ENCODE assay signal across 16 cellular contexts in genomic region chr16:84075376-84075775, GRCh38. TPM values are rescaled to one million over a fixed set of nuclear protein-coding genes. Genes with fewer than 3 reads are reported as not detected.
A peak's percentile ranks its signal among the peaks of the same experiment; 100 is the strongest.
DNase-seq lines count a peak whose midpoint lies in the region; ATAC-seq and TF ChIP-seq lines count a peak whose summit lies in the region.
"Had no signal": no experiment of that assay in that cellular context is flagged by ENCODE, and none has a peak within 500 bp of the region (broad histone marks: within the 10 kb centered on the region; RNA-seq: fewer than 3 reads in every experiment).

No MANE protein-coding gene starts in this region.

- TF ChIP-seq CTCF in left ventricle myocardium inferior (IDR thresholded peaks at IDR 0.05; ENCODE audit: borderline replicate concordance) (no peak), WERI-Rb-1 (IDR thresholded peaks at IDR 0.05; ENCODE audit: low read depth, low read length) (no peak)

- H3K4me3 ChIP-seq in left ventricle myocardium inferior = peak overlapping the region; percentile 18
- H3K4me3 ChIP-seq in skeletal muscle tissue (ENCODE audit: low read length in 3 of 3) = no peak overlapping the region
- H3K4me3 ChIP-seq in WERI-Rb-1 (ENCODE audit: low read depth, low read length) = no peak overlapping the region
- H3K4me3 ChIP-seq: GM23248 had no signal

- DNase-seq in activated T-cell treated with anti-CD3 and anti-CD28 coated beads, Interleukin-2, amount 50 U/mL, for 24 hours = no peak
- no peak for DNase-seq in activated T-cell treated with anti-CD3 and anti-CD28 coated beads, Interleukin-2, amount 50 U/mL, for 1 hour
- DNase-seq in T-helper 17 cell (no peak), left ventricle myocardium inferior (no peak), WERI-Rb-1 (no peak)
- DNase-seq: Caco-2; CD8-positive, alpha-beta memory T cell; DND-41; GDM1; GM23248 had no signal

- H3K9ac ChIP-seq in skeletal muscle tissue (ENCODE audit: low read depth in 1 of 3, low read length in 3 of 3) = no peak overlapping the region
- H3K9ac ChIP-seq: GM23248 had no signal

- H3K4me1 ChIP-seq in left ventricle myocardium inferior (peaks cover 58% of the 10 kb centered on the region), skeletal muscle tissue (ENCODE audit: control insufficient read depth in 3 of 3, insufficient read depth in 3 of 3, low read length in 3 of 3) (peaks cover 5 to 19% (median 18%) of the 10 kb centered on the region in 3 donors)
- H3K4me1 ChIP-seq: Caco-2 had no signal

- H3K4me1 Mint-ChIP-seq in activated T-cell treated with anti-CD3 and anti-CD28 coated beads, Interleukin-2, amount 50 U/mL, for 24 hours (ENCODE audit: low read depth) = peaks cover 6% of the 10 kb centered on the region
- H3K4me1 Mint-ChIP-seq in T-helper 17 cell = peaks cover 10% of the 10 kb centered on the region

- intact Hi-C loops in left ventricle myocardium inferior (cut with micrococcal nuclease) = no loop called here

- H3K27me3 Mint-ChIP-seq in activated T-cell treated with anti-CD3 and anti-CD28 coated beads, Interleukin-2, amount 50 U/mL, for 24 hours = no peaks in the 10 kb centered on the region
- no peaks in the 10 kb centered on the region for H3K27me3 Mint-ChIP-seq in T-helper 17 cell
- H3K27me3 Mint-ChIP-seq: CD8-positive, alpha-beta memory T cell had no signal

- no peak for ATAC-seq in T-helper 17 cell
- no peak for ATAC-seq in GM21447 (IDR thresholded peaks at IDR 0.05; ENCODE audit: unreplicated experiment)
- ATAC-seq in GM19463 (IDR thresholded peaks at IDR 0.05; ENCODE audit: unreplicated experiment) = no peak
- ATAC-seq: HCT116 had no signal

- peak overlapping the region; percentile 27 for H3K27ac Mint-ChIP-seq in activated T-cell treated with anti-CD3 and anti-CD28 coated beads, Interleukin-2, amount 50 U/mL, for 24 hours
- H3K27ac Mint-ChIP-seq in T-helper 17 cell = peak overlapping the region; percentile 51
- H3K27ac Mint-ChIP-seq: CD8-positive, alpha-beta memory T cell had no signal

- H3K9me3 ChIP-seq in T-helper 17 cell (ENCODE audit: control insufficient read depth, low read length, poor library complexity, severe bottlenecking) (no peaks in the 10 kb centered on the region), left ventricle myocardium inferior (replicated peaks) (no peaks in the 10 kb centered on the region), skeletal muscle tissue (ENCODE audit: control insufficient read depth in 3 of 3, low read length in 3 of 3) (no peaks in the 10 kb centered on the region), WERI-Rb-1 (ENCODE audit: severe bottlenecking) (no peaks in the 10 kb centered on the region)
- H3K9me3 ChIP-seq: Caco-2 had no signal

- H3K36me3 ChIP-seq in left ventricle myocardium inferior = peaks cover 88% of the 10 kb centered on the region
- H3K36me3 ChIP-seq in skeletal muscle tissue (ENCODE audit: control insufficient read depth in 3 of 3, insufficient read depth in 3 of 3, low read length in 3 of 3) = peaks cover 26 to 64% (median 60%) of the 10 kb centered on the region in 3 donors
- H3K36me3 ChIP-seq in WERI-Rb-1 = peaks cover 6% of the 10 kb centered on the region

- H3K27me3 ChIP-seq in left ventricle myocardium inferior (ENCODE audit: low read depth) = no peaks in the 10 kb centered on the region
- no peaks in the 10 kb centered on the region for H3K27me3 ChIP-seq in skeletal muscle tissue (ENCODE audit: control insufficient read depth in 3 of 3, insufficient read depth in 3 of 3, low read length in 3 of 3)
- H3K27me3 ChIP-seq in WERI-Rb-1 (ENCODE audit: insufficient read depth, low read depth, severe bottlenecking) = no peaks in the 10 kb centered on the region

- H3K9me3 Mint-ChIP-seq in activated T-cell treated with anti-CD3 and anti-CD28 coated beads, Interleukin-2, amount 50 U/mL, for 24 hours = no peaks in the 10 kb centered on the region
- H3K9me3 Mint-ChIP-seq: CD8-positive, alpha-beta memory T cell had no signal

- no peak overlapping the region for H3K4me3 Mint-ChIP-seq in activated T-cell treated with anti-CD3 and anti-CD28 coated beads, Interleukin-2, amount 50 U/mL, for 24 hours
- H3K4me3 Mint-ChIP-seq in T-helper 17 cell = no peak overlapping the region
- H3K4me3 Mint-ChIP-seq: CD8-positive, alpha-beta memory T cell had no signal

- H3K36me3 Mint-ChIP-seq in activated T-cell treated with anti-CD3 and anti-CD28 coated beads, Interleukin-2, amount 50 U/mL, for 24 hours (ENCODE audit: low read depth) = peaks cover 90% of the 10 kb centered on the region
- peaks cover 7% of the 10 kb centered on the region for H3K36me3 Mint-ChIP-seq in T-helper 17 cell (ENCODE audit: low read depth)

- H3K27ac ChIP-seq in left ventricle myocardium inferior (replicated peaks) (peak overlapping the region; percentile 92), skeletal muscle tissue (ENCODE audit: low read depth, low read length) (peak overlapping the region; percentile 27), WERI-Rb-1 (no peak overlapping the region)
- H3K27ac ChIP-seq: 22Rv1, GM23248 had no signal

RNA-seq across cellular contexts. Expression of gene SLC38A8, which starts 32.8 kb away (rescaled TPM):
- total RNA-seq in T-helper 17 cell (not detected), left ventricle myocardium inferior (not detected), skeletal muscle tissue (not detected)
- total RNA-seq: A673; CD8-positive, alpha-beta memory T cell; GM23248 had no signal

RNA-seq across cellular contexts. Expression of gene MBTPS1, which starts 41.4 kb away (rescaled TPM):
- total RNA-seq in T-helper 17 cell (100 to 1,000 TPM in 1 of 2 donors, 10 to 100 TPM in 1; 94.4 to 114 TPM), left ventricle myocardium inferior (72.5 TPM), skeletal muscle tissue (76.7 TPM)
